10 cellular contexts compared by ENCODE assay signal in the genomic region with DNA sequence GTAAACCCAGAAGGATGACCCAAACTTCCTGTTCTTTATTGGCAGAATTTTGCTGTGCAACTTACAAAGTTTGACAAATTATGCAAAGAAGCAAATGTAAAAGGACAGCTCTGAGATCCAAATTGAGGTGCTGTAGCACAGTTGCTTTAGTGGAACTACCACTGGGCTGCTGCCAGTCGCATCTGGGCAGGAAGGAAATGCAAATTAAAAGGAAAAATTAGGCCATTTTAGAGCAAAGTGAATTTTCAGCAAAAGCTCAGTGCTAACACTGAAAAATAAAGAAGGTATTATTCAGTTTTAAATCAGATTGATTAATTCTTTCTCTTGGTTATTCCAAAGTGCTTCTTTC.
DNase-seq lines count a peak whose midpoint lies in the region; ATAC-seq and TF ChIP-seq lines count a peak whose summit lies in the region.
"Had no signal": no experiment of that assay in that cellular context is flagged by ENCODE, and none has a peak within 500 bp of the region (broad histone marks: within the 10 kb centered on the region; RNA-seq: fewer than 3 reads in every experiment).

No MANE protein-coding gene starts in this region.

- no peaks in the 10 kb centered on the region for H3K27me3 ChIP-seq in Loucy (ENCODE audit: insufficient read depth, low read length, poor library complexity, severe bottlenecking)

- H3K79me2 ChIP-seq in Loucy (ENCODE audit: insufficient read depth, low read length) = no peaks in the 10 kb centered on the region

- H3K36me3 ChIP-seq in Loucy (ENCODE audit: insufficient read depth, low read length) = no peaks in the 10 kb centered on the region

- DNase-seq in GM03348 (ENCODE audit: low spot score) (peak; percentile 5), globus pallidus (ENCODE audit: low spot score) (peak; percentile 47), EL (no peak), epidermal melanocyte (ENCODE audit: insufficient read length, low spot score) (no peak)
- no peak for DNase-seq in activated CD4-positive, alpha-beta T cell treated with anti-CD3 and anti-CD28 coated beads, Interleukin-2, amount 50 U/mL, for 1 hour
- DNase-seq: NCI-H1694; stimulated activated CD4-positive, alpha-beta T cell treated with anti-CD3 and anti-CD28 coated beads, Interleukin-4, amount 100 ng/mL, for 1 hour had no signal

- no peaks in the 10 kb centered on the region for H3K9me3 ChIP-seq in Loucy (ENCODE audit: insufficient read depth, low read depth, low read length)

- H3K9me2 ChIP-seq in Loucy (replicated peaks; ENCODE audit: low read depth, low read length) = no peaks in the 10 kb centered on the region

- peaks cover 9% of the 10 kb centered on the region for H3K4me1 ChIP-seq in Loucy (ENCODE audit: insufficient read depth, low read length, poor library complexity, severe bottlenecking)

- H2AFZ ChIP-seq in Loucy (ENCODE audit: low read length) = peak overlapping the region; percentile 32

- H3K4me2 ChIP-seq in Loucy (ENCODE audit: low read depth, low read length, poor library complexity, severe bottlenecking) = peak overlapping the region; percentile 49

- H3K9ac ChIP-seq in Loucy (ENCODE audit: low read depth, low read length, poor library complexity, severe bottlenecking) = no peak overlapping the region

- H4K20me1 ChIP-seq in Loucy (ENCODE audit: insufficient read depth, low read length, poor library complexity, severe bottlenecking) = no peaks in the 10 kb centered on the region

- TF ChIP-seq CTCF in Loucy (conservative IDR thresholded peaks at IDR 0.05; ENCODE audit: low read length) = no peak

- ATAC-seq in GM21576 (IDR thresholded peaks at IDR 0.05; ENCODE audit: unreplicated experiment) (peak; percentile 34), GM18517 (IDR thresholded peaks at IDR 0.05; ENCODE audit: unreplicated experiment) (no peak)

- no peak overlapping the region for H3K4me3 ChIP-seq in Loucy (ENCODE audit: low read length, poor library complexity, severe bottlenecking)

- no peaks in the 10 kb centered on the region for H3F3A ChIP-seq in Loucy (ENCODE audit: low read depth)

Comparison
In these comparisons a context has a peak if more than half of its experiments do, and no peak if none do; other contexts are left out.
1. DNase-seq: peak in GM03348 (single experiment) and globus pallidus (single experiment); none in EL (single experiment), epidermal melanocyte (single experiment) and activated CD4-positive, alpha-beta T cell treated with anti-CD3 and anti-CD28 coated beads, Interleukin-2, amount 50 U/mL, for 1 hour (single experiment).